9 cellular contexts compared by ENCODE assay signal in genomic region chr4:145829629-145830395, GRCh38.
DNase-seq lines count a peak whose midpoint lies in the region; ATAC-seq and TF ChIP-seq lines count a peak whose summit lies in the region.
"Had no signal": no experiment of that assay in that cellular context is flagged by ENCODE, and none has a peak within 500 bp of the region (broad histone marks: within the 10 kb centered on the region; RNA-seq: fewer than 3 reads in every experiment).

No MANE protein-coding gene starts in this region.

- H3K4me3 ChIP-seq in H7 (ENCODE audit: insufficient read depth, low read depth, low read length) (no peak overlapping the region), MM.1S (ENCODE audit: low read length) (peak overlapping the region; percentile 36), osteoblast (ENCODE audit: insufficient read depth, low read length) (no peak overlapping the region)

- H3F3A ChIP-seq in MM.1S (ENCODE audit: insufficient read depth, low read length), result peaks cover 24% of the 10 kb centered on the region

- H3K4me3 Mint-ChIP-seq in CD14-positive monocyte, result no peak overlapping the region

- H3K9me3 Mint-ChIP-seq in CD14-positive monocyte, result peaks cover 0 to 3% (median 0%) of the 10 kb centered on the region in 7 donors

- H2AFZ ChIP-seq in MM.1S (ENCODE audit: low read length) (peak overlapping the region; percentile 20; the same call in 1 of the 2 replicates), osteoblast (ENCODE audit: low read length) (no peak overlapping the region)

- peaks cover 0 to 4% (median 2%) of the 10 kb centered on the region in 3 donors for H3K27me3 Mint-ChIP-seq in CD14-positive monocyte (ENCODE audit: low read depth in 3 of 3)

- peak; percentile 77 for ATAC-seq in GM18907 (IDR thresholded peaks at IDR 0.05; ENCODE audit: unreplicated experiment)
- ATAC-seq in HG03439 (IDR thresholded peaks at IDR 0.05; ENCODE audit: unreplicated experiment), result no peak
- ATAC-seq: HCT116 had no signal

- no peaks in the 10 kb centered on the region for H3K79me2 ChIP-seq in MM.1S (ENCODE audit: low read length)
- H3K79me2 ChIP-seq in osteoblast (ENCODE audit: insufficient read depth, low read length), result no peaks in the 10 kb centered on the region

- H3K9ac ChIP-seq in MM.1S (ENCODE audit: low read length), result peak overlapping the region; percentile 7; the same call in 1 of the 2 replicates

- H3K4me1 ChIP-seq in MM.1S (ENCODE audit: low read length) (peaks cover 26% of the 10 kb centered on the region), osteoblast (ENCODE audit: insufficient read depth, low read length) (peaks cover 7% of the 10 kb centered on the region)

- H3K4me1 Mint-ChIP-seq in CD14-positive monocyte, result peaks cover 11% of the 10 kb centered on the region

- TF ChIP-seq CTCF in MM.1S (IDR thresholded peaks at IDR 0.05; ENCODE audit: low read length), result no peak
- no peak for TF ChIP-seq CTCF in osteoblast (IDR thresholded peaks at IDR 0.05; ENCODE audit: extremely low read depth, low read depth, low read length)
- TF ChIP-seq CTCF in CD14-positive monocyte (IDR thresholded peaks at IDR 0.05), result no peak

- no peaks in the 10 kb centered on the region for H3K36me3 Mint-ChIP-seq in CD14-positive monocyte

- H3K36me3 ChIP-seq in H7 (replicated peaks; ENCODE audit: control insufficient read depth, insufficient read depth, low read length) (peaks cover 7% of the 10 kb centered on the region), MM.1S (replicated peaks; ENCODE audit: insufficient read depth, low read length) (no peaks in the 10 kb centered on the region), osteoblast (ENCODE audit: insufficient read depth, low read length) (peaks cover 5% of the 10 kb centered on the region)

- peak overlapping the region; percentile 62 for H3K4me2 ChIP-seq in MM.1S (ENCODE audit: low read depth, low read length)
- H3K4me2 ChIP-seq in osteoblast (ENCODE audit: insufficient read depth, low read length), result peak overlapping the region; percentile 2

- H3K9me2 ChIP-seq in MM.1S (replicated peaks; ENCODE audit: insufficient read depth, low read length), result no peaks in the 10 kb centered on the region

- DNase-seq in H7 (peak; percentile 40), MM.1S (peak; percentile 47), osteoblast (ENCODE audit: insufficient read length, low spot score, missing footprints) (no peak), CD14-positive monocyte (ENCODE audit: low spot score) (no peak), middle frontal gyrus (ENCODE audit: extremely low spot score, low spot score) (no peak), H4 (ENCODE audit: low spot score) (no peak)

- H3K27ac Mint-ChIP-seq in CD14-positive monocyte, result no peak overlapping the region

- intact Hi-C loops in CD14-positive monocyte (cut with micrococcal nuclease), result no loop called here

- no peaks in the 10 kb centered on the region for H3K27me3 ChIP-seq in H7 (ENCODE audit: control insufficient read depth, insufficient read depth, low read length)
- no peaks in the 10 kb centered on the region for H3K27me3 ChIP-seq in MM.1S (replicated peaks; ENCODE audit: insufficient read depth, low read length)
- H3K27me3 ChIP-seq in osteoblast (ENCODE audit: insufficient read depth, low read length), result no peaks in the 10 kb centered on the region

- no peaks in the 10 kb centered on the region for H4K20me1 ChIP-seq in MM.1S (ENCODE audit: insufficient read depth, low read length)
- H4K20me1 ChIP-seq in osteoblast (ENCODE audit: insufficient read depth, low read length), result no peaks in the 10 kb centered on the region

- H3K9me3 ChIP-seq in MM.1S (replicated peaks; ENCODE audit: insufficient read depth, low read length), result no peaks in the 10 kb centered on the region
- H3K9me3 ChIP-seq in osteoblast (ENCODE audit: low read depth, low read length), result no peaks in the 10 kb centered on the region

- H3K27ac ChIP-seq in MM.1S (ENCODE audit: low read length) (peak overlapping the region; percentile 72; the same call in 1 of the 2 replicates), osteoblast (ENCODE audit: low read depth, low read length) (no peak overlapping the region)

Comparison
In these comparisons a context has a peak if more than half of its experiments do, and no peak if none do; other contexts are left out.
1. DNase-seq: peak in H7 (single experiment) and MM.1S (single experiment); none in osteoblast (single experiment), CD14-positive monocyte (single experiment), middle frontal gyrus (single experiment) and H4 (single experiment).